ENCODE assay signal across 8 cellular contexts in genomic region chr16:85689285-85689949, GRCh38. TPM values are rescaled to one million over a fixed set of nuclear protein-coding genes. Genes with fewer than 3 reads are reported as not detected.
DNase-seq lines count a peak whose midpoint lies in the region; ATAC-seq and TF ChIP-seq lines count a peak whose summit lies in the region.

No MANE protein-coding gene starts in this region.

- WGBS in lower leg skin, 2 donors = 40 to 42% methylated on average over 27 of the region's 27 CpGs

- H3K27me3 ChIP-seq in HAP-1 (ENCODE audit: low read depth) (no peaks in the 10 kb centered on the region), ascending aorta (peaks cover 3% of the 10 kb centered on the region)

- intact Hi-C loops in ascending aorta (cut with DNase I) = no loop called here
- intact Hi-C loops in lower leg skin (cut with DNase I; ENCODE audit: low total_unique reads) = no loop called here

- H3K4me1 ChIP-seq in HAP-1 = peaks cover 8% of the 10 kb centered on the region
- H3K4me1 ChIP-seq in ascending aorta = peaks cover 0 to 6% of the 10 kb centered on the region in 2 donors

- CTCF ChIA-PET in AG04449 (lab: Yijun Ruan, JAX) = interaction anchor here (1.0 to 7.2 kb wide), 3 partner anchors 14 to 30 kb away, joined by 4 to 41 read pairs (median 4); no protein-coding TSS in a partner anchor

- DNase-seq in AG04449 (ENCODE audit: low read depth, low spot score) = no peak
- DNase-seq in HAP-1 (ENCODE audit: low spot score in 2 of 2) = peak in 1 of 2 experiments; percentile 34
- DNase-seq in ascending aorta (ENCODE audit: low spot score in 2 of 2) = no peak
- peak; percentile 17 for DNase-seq in medulla oblongata (ENCODE audit: extremely low spot score)
- DNase-seq in ecto neural progenitor cell (ENCODE audit: low spot score) = no peak
- DNase-seq in lower leg skin (ENCODE audit: low spot score in 2 of 2) = no peak
- DNase-seq in NCI-H2227 (lab: John Stamatoyannopoulos, UW; ENCODE audit: unreplicated experiment) = no peak

- POLR2A ChIA-PET in AG04449 (lab: Yijun Ruan, JAX) = no interaction called here

- TF ChIP-seq CTCF in AG04449 (IDR thresholded peaks at IDR 0.05; ENCODE audit: insufficient read depth, low read length, missing control alignments) (no peak), ascending aorta (IDR thresholded peaks at IDR 0.05) (no peak), lower leg skin (IDR thresholded peaks at IDR 0.05) (no peak)

- H3K4me3 ChIP-seq in AG04449 (ENCODE audit: low read depth, low read length) (peak overlapping the region; percentile 57), HAP-1 (peak overlapping the region; percentile 55), ascending aorta (peak overlapping the region; percentile 73 to 78), lower leg skin (ENCODE audit: low read depth, poor library complexity, severe bottlenecking) (no peak overlapping the region)

- in situ Hi-C loops in HAP-1 (cut with MboI; ENCODE audit: low sequenced_read_pairs) = no loop called here

- TF ChIP-seq POLR2A in lower leg skin (IDR thresholded peaks at IDR 0.05) = no peak

- no peak for ATAC-seq in HG02798 (IDR thresholded peaks at IDR 0.05; ENCODE audit: poor library complexity, unreplicated experiment)

- no peak overlapping the region for H3K27ac ChIP-seq in ascending aorta

- H3K36me3 ChIP-seq in HAP-1 (replicated peaks) (peaks cover 29% of the 10 kb centered on the region), ascending aorta (no peaks in the 10 kb centered on the region)

- H3K9me3 ChIP-seq in HAP-1 = no peaks in the 10 kb centered on the region
- no peaks in the 10 kb centered on the region for H3K9me3 ChIP-seq in ascending aorta

RNA-seq across cellular contexts. Expression of gene GINS2, which starts 0.7 kb away (rescaled TPM):
- total RNA-seq in ascending aorta (not detected), lower leg skin (under 1 TPM in 3 of 4 donors, not detected in 1; 0.38 to 0.98 (median 0.91) TPM)
